ENCODE assay signal across 10 cellular contexts in the genomic region with DNA sequence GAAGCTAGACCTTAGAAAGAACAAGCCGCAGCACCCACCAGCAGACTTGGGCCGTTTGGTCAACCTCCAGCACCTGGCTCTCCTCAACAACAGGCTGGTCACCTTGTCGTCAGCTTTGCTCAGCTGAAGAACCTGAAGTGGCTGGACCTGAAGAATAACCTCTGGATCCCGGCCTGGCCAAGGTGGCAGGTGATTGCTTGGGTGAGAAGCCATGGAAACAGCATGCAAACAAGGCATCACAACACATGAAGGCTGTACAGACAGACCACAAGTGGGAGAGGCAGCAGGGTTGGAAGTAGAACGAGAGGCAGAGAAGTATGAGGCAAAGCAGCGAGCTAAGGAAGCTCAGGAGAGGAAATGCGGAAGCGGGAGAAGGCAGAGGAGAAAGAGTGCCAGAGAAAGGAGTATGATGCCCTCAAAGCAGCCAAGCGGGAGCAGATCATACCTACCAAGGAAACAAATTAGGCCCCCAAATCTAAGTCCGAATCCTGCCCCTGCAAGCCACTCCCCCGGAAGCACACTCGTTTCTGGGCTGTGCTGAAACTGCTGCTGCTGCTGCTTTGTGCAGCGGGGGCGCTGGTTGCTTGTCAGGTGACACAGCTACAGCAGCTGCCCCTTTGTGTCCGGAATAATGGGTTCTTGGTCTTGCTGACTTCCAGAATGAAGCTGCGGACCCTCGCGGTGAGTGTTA.
DNase-seq lines count a peak whose midpoint lies in the region; ATAC-seq and TF ChIP-seq lines count a peak whose summit lies in the region.
"Had no signal": no experiment of that assay in that cellular context is flagged by ENCODE, and none has a peak within 500 bp of the region (broad histone marks: within the 10 kb centered on the region; RNA-seq: fewer than 3 reads in every experiment).

No MANE protein-coding gene starts in this region.

- H4K20me1 ChIP-seq in OCI-LY7 (ENCODE audit: insufficient read depth, low read length): no peaks in the 10 kb centered on the region

- DNase-seq in DMS153 treated with DMSO at 0.1 percent for 48 hours (lab: John Stamatoyannopoulos, UW; ENCODE audit: unreplicated experiment) (peak; percentile 75), OCI-LY7 (ENCODE audit: low spot score) (peak; percentile 77), lower lobe of right lung (no peak), thyroid gland (no peak), GOT3 (lab: John Stamatoyannopoulos, UW) (no peak), uterus (no peak)
- DNase-seq: cortex of kidney had no signal

- POLR2A ChIA-PET in OCI-LY7 (lab: Charles Lee): interaction anchor here (0.6 to 1.4 kb wide), 11 partner anchors 9 to 320 kb away, joined by 3 to 5 read pairs (median 3); no protein-coding TSS in a partner anchor

- H3K9me3 ChIP-seq in OCI-LY7 (ENCODE audit: low read length) (no peaks in the 10 kb centered on the region), lower lobe of right lung (no peaks in the 10 kb centered on the region), thyroid gland (no peaks in the 10 kb centered on the region), uterus (no peaks in the 10 kb centered on the region)

- H3K36me3 ChIP-seq in OCI-LY7 (ENCODE audit: insufficient read depth, low read length) (no peaks in the 10 kb centered on the region), lower lobe of right lung (no peaks in the 10 kb centered on the region), thyroid gland (no peaks in the 10 kb centered on the region), uterus (no peaks in the 10 kb centered on the region)

- CTCF ChIA-PET in OCI-LY7 (lab: Charles Lee; ENCODE audit: unreplicated experiment): no interaction called here

- peak; percentile 53 for ATAC-seq in HG03565 (IDR thresholded peaks at IDR 0.05; ENCODE audit: unreplicated experiment)
- peak; percentile 70 to 93 for ATAC-seq in lower lobe of right lung
- ATAC-seq in HG03457 (IDR thresholded peaks at IDR 0.05; ENCODE audit: unreplicated experiment): no peak
- ATAC-seq: Panc1 had no signal

- H3K27ac ChIP-seq in OCI-LY7 (ENCODE audit: low read depth, low read length, poor library complexity, severe bottlenecking): peak overlapping the region; percentile 56
- H3K27ac ChIP-seq in lower lobe of right lung: no peak overlapping the region
- no peak overlapping the region for H3K27ac ChIP-seq in thyroid gland
- H3K27ac ChIP-seq in uterus: no peak overlapping the region

- intact Hi-C loops in OCI-LY7 (cut with micrococcal nuclease; ENCODE audit: unreplicated experiment) (loop anchor here (2.0 to 5.0 kb wide), 2 partner anchors 89 to 131 kb away; partner anchors contain the start of genes LOC128125822 and PTP4A1), lower lobe of right lung (cut with DNase I) (no loop called here), thyroid gland (cut with DNase I) (no loop called here), uterus (cut with DNase I; ENCODE audit: low total_unique reads) (no loop called here)

- no peak for TF ChIP-seq POLR2A in thyroid gland (IDR thresholded peaks at IDR 0.05)
- no peak for TF ChIP-seq POLR2A in uterus (IDR thresholded peaks at IDR 0.05)

- H3K4me1 ChIP-seq in OCI-LY7 (ENCODE audit: insufficient read depth, low read length, poor library complexity, severe bottlenecking): peaks cover 4% of the 10 kb centered on the region
- no peaks in the 10 kb centered on the region for H3K4me1 ChIP-seq in lower lobe of right lung
- no peaks in the 10 kb centered on the region for H3K4me1 ChIP-seq in thyroid gland
- H3K4me1 ChIP-seq in uterus: no peaks in the 10 kb centered on the region

- no peaks in the 10 kb centered on the region for H3K79me2 ChIP-seq in OCI-LY7 (ENCODE audit: insufficient read depth, low read depth, low read length)

- 73 to 83% methylated on average over 16 to 18 of the region's 18 CpGs for WGBS in thyroid gland, 2 donors

- H3K4me2 ChIP-seq in OCI-LY7 (ENCODE audit: low read length): peak overlapping the region; percentile 80

- peak overlapping the region; percentile 72 for H3K4me3 ChIP-seq in OCI-LY7 (ENCODE audit: low read depth, low read length, poor library complexity, severe bottlenecking)
- H3K4me3 ChIP-seq in lower lobe of right lung: no peak overlapping the region
- H3K4me3 ChIP-seq in thyroid gland (replicated peaks in 1 of 3): no peak overlapping the region
- no peak overlapping the region for H3K4me3 ChIP-seq in uterus

- H2AFZ ChIP-seq in OCI-LY7 (ENCODE audit: low read length): peak overlapping the region; percentile 96

- H3K27me3 ChIP-seq in lower lobe of right lung (ENCODE audit: low read depth) (no peaks in the 10 kb centered on the region), thyroid gland (no peaks in the 10 kb centered on the region), uterus (no peaks in the 10 kb centered on the region)

- TSS peak; percentile 92 for BruUV-seq in OCI-LY7 (replicated peaks; lab: Mats Ljungman, UMichigan)

- H3K9me2 ChIP-seq in OCI-LY7 (ENCODE audit: insufficient read depth, low read length): no peaks in the 10 kb centered on the region

- TF ChIP-seq CTCF in OCI-LY7 (conservative IDR thresholded peaks at IDR 0.05; ENCODE audit: low read length) (peak; percentile 58), lower lobe of right lung (IDR thresholded peaks at IDR 0.05) (no peak), thyroid gland (IDR thresholded peaks at IDR 0.05) (no peak), uterus (IDR thresholded peaks at IDR 0.05) (no peak)

Comparison
In these comparisons a context has a peak if more than half of its experiments do, and no peak if none do; other contexts are left out.
1. DNase-seq: peak in DMS153 treated with DMSO at 0.1 percent for 48 hours (single experiment) and OCI-LY7 (single experiment); none in lower lobe of right lung (single experiment), thyroid gland (0 of 2), GOT3 (single experiment) and uterus (0 of 2).